ENCODE assay signal across 21 cellular contexts in genomic region chrX:104173841-104174240, GRCh38. TPM values are rescaled to one million over a fixed set of nuclear protein-coding genes. Genes with fewer than 3 reads are reported as not detected.
DNase-seq lines count a peak whose midpoint lies in the region; ATAC-seq lines count a peak whose summit lies in the region.
"Had no signal": no experiment of that assay in that cellular context is flagged by ENCODE, and none has a peak within 500 bp of the region (broad histone marks: within the 10 kb centered on the region; RNA-seq: fewer than 3 reads in every experiment).

No MANE protein-coding gene starts in this region.

- no peak for ATAC-seq in GM19328 (IDR thresholded peaks at IDR 0.05; ENCODE audit: unreplicated experiment)
- ATAC-seq: A549, GM12878 had no signal

- DNase-seq in NCI-H524 (lab: John Stamatoyannopoulos, UW) = peak; percentile 1 to 18
- DNase-seq in NCI-H524 treated with DMSO at 0.1 percent for 48 hours (lab: John Stamatoyannopoulos, UW) = no peak
- peak; percentile 58 for DNase-seq in myocyte (ENCODE audit: low read depth)
- DNase-seq in NCI-H345 (lab: John Stamatoyannopoulos, UW) = no peak
- DNase-seq: BE2C; C1 segment of cervical spinal cord; CD4-positive, alpha-beta memory T cell; CD4-positive, CD25-positive, alpha-beta regulatory T cell; CD8-positive, alpha-beta memory T cell; COR-L47; DMS 273 treated with DMSO at 0.1 percent for 48 hours; DMS153; DMS53; DMS79; DND-41; EL; GDM1 had no signal

RNA-seq across cellular contexts. Expression of gene FAM199X, which starts 7.6 kb away (rescaled TPM):
- total RNA-seq in myocyte = 29.1 and 39.1 TPM in 2 replicates
- 10.2 TPM for polyA plus RNA-seq in myocyte (2012)

RNA-seq across cellular contexts. Expression of gene SLC25A53, which starts 17.0 kb away (rescaled TPM):
- total RNA-seq in myocyte = 3.9 and 5.3 TPM in 2 replicates
- 4.0 TPM for polyA plus RNA-seq in myocyte (2012)
- total RNA-seq: G401 had no signal

Comparison
In these comparisons a context has a peak if more than half of its experiments do, and no peak if none do; other contexts are left out.
1. DNase-seq: peak in NCI-H524 (2 of 2) and myocyte (single experiment); none in NCI-H524 treated with DMSO at 0.1 percent for 48 hours (single experiment) and NCI-H345 (single experiment).